ENCODE assay signal across 17 cellular contexts in genomic region chr5:171092194-171092593, GRCh38.
DNase-seq lines count a peak whose midpoint lies in the region; ATAC-seq, FAIRE-seq and TF ChIP-seq lines count a peak whose summit lies in the region.
"Had no signal": no experiment of that assay in that cellular context is flagged by ENCODE, and none has a peak within 500 bp of the region (broad histone marks: within the 10 kb centered on the region; RNA-seq: fewer than 3 reads in every experiment).

No MANE protein-coding gene starts in this region.

- H2AFZ ChIP-seq in mammary epithelial cell (ENCODE audit: low read depth, low read length), result no peak overlapping the region
- H2AFZ ChIP-seq: parathyroid adenoma had no signal

- no peak for TF ChIP-seq CTCF in mammary epithelial cell (conservative IDR thresholded peaks at IDR 0.05 in 1 of 2, IDR thresholded peaks at IDR 0.05 in 1 of 2; ENCODE audit: extremely low read depth in 1 of 2, insufficient read depth in 1 of 2, low read depth in 1 of 2, low read length in 2 of 2)

- H3K36me3 ChIP-seq in mammary epithelial cell (ENCODE audit: insufficient read depth, low read length), result no peaks in the 10 kb centered on the region
- H3K36me3 ChIP-seq: transverse colon had no signal

- ATAC-seq in HG03457 (IDR thresholded peaks at IDR 0.05; ENCODE audit: unreplicated experiment) (no peak), GM21526 (IDR thresholded peaks at IDR 0.05; ENCODE audit: low FRiP score, unreplicated experiment) (no peak)

- FAIRE-seq in HTR-8/SVneo (lab: Jason Lieb, UNC), result no peak

- CTCF ChIA-PET in mammary epithelial cell (lab: Charles Lee; ENCODE audit: low non-redundant PET), result no interaction called here

- no peaks in the 10 kb centered on the region for H4K20me1 ChIP-seq in mammary epithelial cell (ENCODE audit: insufficient read depth, low read length)

- H3K27me3 ChIP-seq in mammary epithelial cell (ENCODE audit: insufficient read depth, low read length), result no peaks in the 10 kb centered on the region
- H3K27me3 ChIP-seq: transverse colon had no signal

- no peak overlapping the region for H3K9ac ChIP-seq in mammary epithelial cell (ENCODE audit: insufficient read depth, low read length)
- H3K9ac ChIP-seq: parathyroid adenoma had no signal

- no peak overlapping the region for H3K4me2 ChIP-seq in mammary epithelial cell (ENCODE audit: insufficient read depth, low read depth, low read length)

- no peak overlapping the region for H3K27ac ChIP-seq in mammary epithelial cell (ENCODE audit: insufficient read depth, low read depth, low read length)
- H3K27ac ChIP-seq: parathyroid adenoma, transverse colon had no signal

- DNase-seq in ACHN (peak; percentile 32), HTR-8/SVneo (ENCODE audit: insufficient read length, low spot score) (peak; percentile 28), mammary epithelial cell (peak; percentile 42), hepatic stellate cell (ENCODE audit: low spot score) (peak; percentile 8), DMS 273 treated with DMSO at 0.1 percent for 48 hours (lab: John Stamatoyannopoulos, UW) (no peak), G401 (ENCODE audit: low spot score) (no peak)
- DNase-seq: activated CD8-positive, alpha-beta memory T cell treated with anti-CD3 and anti-CD28 coated beads for 24 hours; activated gamma-delta T cell treated with Interleukin-2 at 50 U/mL for 16 hours; caudate nucleus; NCI-H1694; NCI-H526 treated with DMSO at 0.1 percent for 48 hours; SHP77; stimulated activated CD8-positive, alpha-beta memory T cell treated with anti-CD3 and anti-CD28 coated beads, Interleukin-4, amount 100 ng/mL, for 48 hours; transverse colon had no signal

- H3K79me2 ChIP-seq in mammary epithelial cell (ENCODE audit: insufficient read depth, low read length), result no peaks in the 10 kb centered on the region
- H3K79me2 ChIP-seq: parathyroid adenoma had no signal

- no TSS peak for BruUV-seq in mammary epithelial cell (replicated peaks; lab: Mats Ljungman, UMichigan)

- WGBS in mammary epithelial cell (ENCODE audit: low coverage, missing lambda C conversion rate), result 38% methylated on average over 2 of the region's 2 CpGs

- intact Hi-C loops in mammary epithelial cell (cut with micrococcal nuclease), result no loop called here

- H3K4me3 ChIP-seq in mammary epithelial cell (replicated peaks in 1 of 3; ENCODE audit: insufficient read depth in 1 of 3, low read depth in 2 of 3, low read length in 3 of 3), result no peak overlapping the region
- H3K4me3 ChIP-seq: transverse colon had no signal

- no peaks in the 10 kb centered on the region for H3K4me1 ChIP-seq in mammary epithelial cell (ENCODE audit: insufficient read depth, low read length)
- H3K4me1 ChIP-seq: parathyroid adenoma, transverse colon had no signal

- in situ Hi-C loops in ACHN (cut with HindIII; ENCODE audit: low pct_ligation_motif_present, low pct_unique_long_range_greater_than_20kb, low sequenced_read_pairs) (no loop called here), mammary epithelial cell (cut with MboI; ENCODE audit: low sequenced_read_pairs in 2 of 2) (no loop called here), G401 (cut with HindIII; ENCODE audit: low sequenced_read_pairs) (no loop called here)

- dilution Hi-C loops in mammary epithelial cell (cut with HindIII; ENCODE audit: low sequenced_read_pairs), result no loop called here

- H3K9me3 ChIP-seq in mammary epithelial cell (replicated peaks; ENCODE audit: insufficient read depth, low read length), result no peaks in the 10 kb centered on the region
- H3K9me3 ChIP-seq: transverse colon had no signal

Comparison
In these comparisons a context has a peak if more than half of its experiments do, and no peak if none do; other contexts are left out.
1. DNase-seq: peak in ACHN (single experiment), HTR-8/SVneo (single experiment), mammary epithelial cell (single experiment) and hepatic stellate cell (single experiment); none in DMS 273 treated with DMSO at 0.1 percent for 48 hours (single experiment) and G401 (single experiment).